In the genomic region with DNA sequence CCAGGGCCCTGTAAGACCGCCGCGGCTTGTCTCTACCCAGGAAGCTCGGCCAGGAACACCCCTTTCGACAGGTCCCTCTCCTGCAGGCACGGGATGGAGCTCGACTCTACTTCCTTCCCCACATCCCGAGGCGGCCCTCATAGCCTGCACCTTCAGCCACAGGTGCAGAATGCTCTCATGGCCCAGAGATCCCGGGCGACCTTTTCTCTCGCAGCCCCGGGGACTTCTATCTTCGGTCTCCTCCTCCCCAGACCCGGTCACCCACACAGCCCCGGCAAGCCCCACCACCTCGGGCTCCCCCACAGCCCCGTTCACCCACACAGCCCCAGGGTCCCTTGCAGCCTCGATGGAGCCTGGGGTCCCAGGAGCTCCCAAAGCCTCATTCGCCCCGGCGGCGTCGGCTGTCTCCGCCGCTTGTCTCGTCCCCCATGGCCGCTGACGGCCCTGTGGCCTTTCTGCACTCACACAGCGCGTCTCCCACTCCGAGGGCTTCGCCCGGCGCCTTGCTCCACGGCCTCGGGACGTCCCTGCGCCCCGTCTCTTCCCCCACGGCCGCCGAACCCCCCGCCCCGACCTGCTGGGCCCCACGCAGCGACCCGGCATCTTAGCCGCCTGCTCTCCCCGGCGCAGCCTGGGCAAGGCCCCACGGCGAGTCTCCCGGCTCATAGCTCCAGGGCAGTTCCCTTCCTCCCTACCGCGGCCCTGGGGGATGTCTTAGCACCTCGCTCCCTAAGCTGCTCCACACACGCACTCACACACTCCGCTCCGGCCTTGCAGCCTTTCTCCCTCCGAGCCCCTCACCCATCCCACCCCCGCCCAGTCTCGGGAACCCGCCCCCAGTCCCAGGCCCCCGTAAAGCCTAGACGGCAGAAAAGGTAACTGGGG, we compare ENCODE assay signal across 8 cellular contexts. TPM values are rescaled to one million over a fixed set of nuclear protein-coding genes. Genes with fewer than 3 reads are reported as not detected.
DNase-seq lines count a peak whose midpoint lies in the region; ATAC-seq and TF ChIP-seq lines count a peak whose summit lies in the region.

No MANE protein-coding gene starts in this region.

- H3K9me3 Mint-ChIP-seq in activated naive CD4-positive, alpha-beta T cell treated with anti-CD3 and anti-CD28 coated beads, Interleukin-2, amount 50 U/mL, for 24 hours, result no peaks in the 10 kb centered on the region

- H3K4me1 Mint-ChIP-seq in activated naive CD4-positive, alpha-beta T cell treated with anti-CD3 and anti-CD28 coated beads, Interleukin-2, amount 50 U/mL, for 24 hours, result peaks cover 41% of the 10 kb centered on the region

- H3K36me3 ChIP-seq in MM.1S (replicated peaks; ENCODE audit: insufficient read depth, low read length) (no peaks in the 10 kb centered on the region), heart left ventricle (peaks cover 0 to 30% (median 23%) of the 10 kb centered on the region in 9 donors)

- 0 to 1% (median 1%) methylated on average over 29 to 66 of the region's 66 CpGs for WGBS in heart left ventricle, 4 donors

- DNase-seq in AG09309 (ENCODE audit: low read depth) (no peak), MM.1S (peak; percentile 19), heart left ventricle (peak in 4 of 5 donors; percentile 41 to 73 (median 44)), posterior cingulate gyrus (peak in 6 of 10 donors; percentile 27 to 89 (median 54)), foreskin melanocyte (no peak)

- H3K4me3 Mint-ChIP-seq in activated naive CD4-positive, alpha-beta T cell treated with anti-CD3 and anti-CD28 coated beads, Interleukin-2, amount 50 U/mL, for 24 hours, result peak overlapping the region; percentile 87

- H3K4me1 ChIP-seq in MM.1S (ENCODE audit: low read length) (peaks cover 13% of the 10 kb centered on the region; the same call in 1 of the 2 replicates), heart left ventricle (peaks cover 0 to 37% (median 24%) of the 10 kb centered on the region in 12 donors)

- H3K27me3 ChIP-seq in MM.1S (replicated peaks; ENCODE audit: insufficient read depth, low read length) (no peaks in the 10 kb centered on the region), heart left ventricle (no peaks in the 10 kb centered on the region)

- intact Hi-C loops in heart left ventricle (cut with DNase I) (no loop called here), posterior cingulate gyrus (cut with DNase I) (loop anchor here (10.0 kb wide), 1 partner anchor 165 kb away; no protein-coding TSS in a partner anchor)

- no peaks in the 10 kb centered on the region for H4K20me1 ChIP-seq in MM.1S (ENCODE audit: insufficient read depth, low read length)

- TF ChIP-seq CTCF in AG09309 (IDR thresholded peaks at IDR 0.05; ENCODE audit: control insufficient read depth, insufficient read depth, low read depth, low read length, missing control alignments) (no peak), MM.1S (IDR thresholded peaks at IDR 0.05; ENCODE audit: low read length) (no peak), heart left ventricle (IDR thresholded peaks at IDR 0.05) (no peak)

- H3K36me3 Mint-ChIP-seq in activated naive CD4-positive, alpha-beta T cell treated with anti-CD3 and anti-CD28 coated beads, Interleukin-2, amount 50 U/mL, for 24 hours, result peaks cover 6% of the 10 kb centered on the region

- peak overlapping the region; percentile 91; the same call in 1 of the 2 replicates for H3K27ac ChIP-seq in MM.1S (ENCODE audit: low read length)
- peak overlapping the region; percentile 73 to 96 (median 86) for H3K27ac ChIP-seq in heart left ventricle

- H2AFZ ChIP-seq in MM.1S (ENCODE audit: low read length), result peak overlapping the region; percentile 95

- H3K4me2 ChIP-seq in MM.1S (ENCODE audit: low read depth, low read length), result peak overlapping the region; percentile 70

- peak overlapping the region; percentile 91 for H3K27ac Mint-ChIP-seq in activated naive CD4-positive, alpha-beta T cell treated with anti-CD3 and anti-CD28 coated beads, Interleukin-2, amount 50 U/mL, for 24 hours

- H3K4me3 ChIP-seq in AG09309 (ENCODE audit: control insufficient read depth, low read depth, low read length), result peak overlapping the region; percentile 98
- peak overlapping the region; percentile 75 for H3K4me3 ChIP-seq in MM.1S (ENCODE audit: low read length)
- peak overlapping the region; percentile 55 to 98 (median 82) for H3K4me3 ChIP-seq in heart left ventricle

- TF ChIP-seq POLR2A in heart left ventricle (IDR thresholded peaks at IDR 0.05), result no peak

- no peaks in the 10 kb centered on the region for H3K27me3 Mint-ChIP-seq in activated naive CD4-positive, alpha-beta T cell treated with anti-CD3 and anti-CD28 coated beads, Interleukin-2, amount 50 U/mL, for 24 hours

- no peaks in the 10 kb centered on the region for H3K9me2 ChIP-seq in MM.1S (replicated peaks; ENCODE audit: insufficient read depth, low read length)

- peak overlapping the region; percentile 93 for H3K9ac ChIP-seq in MM.1S (ENCODE audit: low read length)

- H3F3A ChIP-seq in MM.1S (ENCODE audit: insufficient read depth, low read length), result peaks cover 5% of the 10 kb centered on the region

- peak; percentile 10 for ATAC-seq in GM19328 (IDR thresholded peaks at IDR 0.05; ENCODE audit: unreplicated experiment)
- ATAC-seq in heart left ventricle, result peak in 3 of 4 donors; percentile 27 to 55 (median 37)
- no peak for ATAC-seq in HG03280 (IDR thresholded peaks at IDR 0.05; ENCODE audit: unreplicated experiment)

- H3K9me3 ChIP-seq in MM.1S (replicated peaks; ENCODE audit: insufficient read depth, low read length) (no peaks in the 10 kb centered on the region), heart left ventricle (no peaks in the 10 kb centered on the region)

- H3K79me2 ChIP-seq in MM.1S (ENCODE audit: low read length), result peaks cover 43% of the 10 kb centered on the region

RNA-seq across cellular contexts. Expression of gene KIAA0753, which starts 0.6 kb away (rescaled TPM):
- 10 to 100 TPM in 1 of 9 donors, 1 to 10 TPM in 8; 3.3 to 10.2 (median 5.0) TPM for total RNA-seq in heart left ventricle
- 1 to 10 TPM; 2.7 to 5.0 TPM for polyA plus RNA-seq in heart left ventricle

RNA-seq across cellular contexts. Expression of gene TXNDC17, which starts 1.0 kb away (rescaled TPM):
- total RNA-seq in heart left ventricle, result 10 to 100 TPM; 31.5 to 95.2 (median 43.3) TPM
- 100 to 1,000 TPM in 1 of 2 donors, 10 to 100 TPM in 1; 98.3 to 221 TPM for polyA plus RNA-seq in heart left ventricle

RNA-seq across cellular contexts. Expression of gene MED31, which starts 11.5 kb away (rescaled TPM):
- 10 to 100 TPM in 7 of 9 donors, 1 to 10 TPM in 2; 5.4 to 17.5 (median 13.7) TPM for total RNA-seq in heart left ventricle
- polyA plus RNA-seq in heart left ventricle, result 10 to 100 TPM; 18.7 to 20.9 TPM

RNA-seq across cellular contexts. Expression of gene C17orf100, which starts 11.7 kb away (rescaled TPM):
- under 1 TPM; 0.30 to 0.75 (median 0.56) TPM for total RNA-seq in heart left ventricle
- polyA plus RNA-seq in heart left ventricle, result under 1 TPM; 0.84 to 0.86 TPM

Comparison
In these comparisons a context has a peak if more than half of its experiments do, and no peak if none do; other contexts are left out.
1. DNase-seq: peak in MM.1S (single experiment), heart left ventricle (4 of 5) and posterior cingulate gyrus (6 of 10); none in AG09309 (single experiment) and foreskin melanocyte (single experiment).
2. Peak in every context shown above with its lines, with median percentiles within 50 percentile points of each other: H3K4me3 ChIP-seq.